Comparison of ENCODE assay signal across 1 cellular context in the genomic region with DNA sequence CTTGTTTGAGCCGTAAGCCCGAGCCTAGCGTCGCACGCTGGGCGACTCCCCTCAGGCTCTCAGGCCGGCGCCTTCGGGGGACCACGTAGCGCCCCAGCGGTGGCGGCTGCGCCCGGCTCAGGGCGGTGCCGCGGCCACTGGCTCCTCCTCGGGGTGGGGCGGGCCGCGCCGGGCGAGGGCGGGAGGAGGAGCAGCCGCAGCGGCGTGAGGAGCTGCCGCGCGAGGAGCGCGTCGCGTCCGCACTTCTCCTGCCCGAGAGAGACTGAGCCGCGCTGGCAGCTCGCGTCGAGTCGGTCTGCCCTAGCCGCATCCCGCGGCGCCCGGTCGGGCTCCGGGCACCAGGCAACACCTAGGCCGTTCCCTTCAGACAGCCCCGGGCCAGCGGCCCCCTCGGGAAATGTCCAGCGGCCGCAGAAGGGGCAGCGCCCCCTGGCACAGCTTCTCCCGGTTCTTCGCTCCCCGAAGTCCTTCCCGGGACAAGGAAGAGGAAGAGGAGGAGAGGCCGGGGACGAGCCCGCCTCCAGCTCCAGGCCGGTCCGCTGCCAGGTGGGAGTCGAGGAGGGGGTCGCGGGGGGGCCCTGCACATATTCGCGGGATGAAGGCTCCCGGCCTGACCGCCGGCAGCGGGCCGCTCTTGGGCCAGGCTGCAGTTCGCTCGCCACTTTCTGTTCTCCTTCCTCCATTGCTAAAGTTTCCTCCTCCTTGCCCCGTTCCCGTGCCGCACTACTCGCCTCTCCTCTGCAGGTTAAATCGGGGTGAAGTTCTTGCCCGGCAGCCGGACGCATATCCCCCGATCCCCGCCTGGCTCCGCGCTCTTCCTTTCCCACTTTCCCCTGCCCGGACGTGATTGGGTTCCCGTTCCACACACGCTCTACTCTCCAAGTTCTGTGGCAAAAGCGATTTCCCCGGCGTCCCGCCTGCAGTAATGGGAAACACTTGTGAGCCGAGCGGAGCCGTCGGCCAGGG.
TF ChIP-seq lines count a peak whose summit lies in the region.

A gene (plus strand): TSS at position 202 of the 966 bp plus-strand sequence. CDS start 196 bp downstream, at position 398.

TF ChIP-seq in HepG2, 621 proteins besides CTCF, POLR2A, EP300 and RAD21 (continued from another document and continues in another):
- TF ChIP-seq XRCC5 (optimal IDR thresholded peaks at IDR 0.05; ENCODE audit: low read length) (peak; percentile 56), RARA (CRISPR knock-in tag; IDR thresholded peaks at IDR 0.05) (no peak), SNRNP70 (IDR thresholded peaks at IDR 0.05; ENCODE audit: low read depth, low read length) (no peak), GFI1 (CRISPR knock-in tag; IDR thresholded peaks at IDR 0.05; ENCODE audit: borderline replicate concordance) (peak; percentile 71; the same call in 1 of the 2 replicates), CHCHD3 (CRISPR knock-in tag; IDR thresholded peaks at IDR 0.05) (peak; percentile 74; the same call in 1 of the 2 replicates), ZNF343 (CRISPR knock-in tag; IDR thresholded peaks at IDR 0.05) (0 out of 2 replicates have a peak, but pooled peaks have one; percentile 75), MYC (CRISPR knock-in tag; IDR thresholded peaks at IDR 0.05; ENCODE audit: borderline replicate concordance) (no peak; the same call in 1 of the 2 replicates), MTA1 (CRISPR knock-in tag; IDR thresholded peaks at IDR 0.05; ENCODE audit: borderline replicate concordance) (0 out of 2 replicates have a peak, but pooled peaks have one; percentile 35), ZNF431 (CRISPR knock-in tag; IDR thresholded peaks at IDR 0.05; ENCODE audit: borderline replicate concordance, low read depth) (peak; percentile 31; the same call in 1 of the 2 replicates), ZNF790 (CRISPR knock-in tag; IDR thresholded peaks at IDR 0.05; ENCODE audit: borderline replicate concordance) (peak; percentile 63; the same call in 1 of the 2 replicates), KDM3A (CRISPR knock-in tag; IDR thresholded peaks at IDR 0.05; ENCODE audit: low read depth) (peak; percentile 21; the same call in 1 of the 2 replicates), PAX8 (CRISPR knock-in tag; IDR thresholded peaks at IDR 0.05; ENCODE audit: borderline replicate concordance) (no peak; the same call in 1 of the 2 replicates), ZNF552 (CRISPR knock-in tag; IDR thresholded peaks at IDR 0.05; ENCODE audit: borderline replicate concordance) (0 out of 2 replicates have a peak, but pooled peaks have one; percentile 54), KLF15 (CRISPR knock-in tag; IDR thresholded peaks at IDR 0.05; ENCODE audit: borderline replicate concordance) (no peak)
- TF ChIP-seq, protein P1, sequence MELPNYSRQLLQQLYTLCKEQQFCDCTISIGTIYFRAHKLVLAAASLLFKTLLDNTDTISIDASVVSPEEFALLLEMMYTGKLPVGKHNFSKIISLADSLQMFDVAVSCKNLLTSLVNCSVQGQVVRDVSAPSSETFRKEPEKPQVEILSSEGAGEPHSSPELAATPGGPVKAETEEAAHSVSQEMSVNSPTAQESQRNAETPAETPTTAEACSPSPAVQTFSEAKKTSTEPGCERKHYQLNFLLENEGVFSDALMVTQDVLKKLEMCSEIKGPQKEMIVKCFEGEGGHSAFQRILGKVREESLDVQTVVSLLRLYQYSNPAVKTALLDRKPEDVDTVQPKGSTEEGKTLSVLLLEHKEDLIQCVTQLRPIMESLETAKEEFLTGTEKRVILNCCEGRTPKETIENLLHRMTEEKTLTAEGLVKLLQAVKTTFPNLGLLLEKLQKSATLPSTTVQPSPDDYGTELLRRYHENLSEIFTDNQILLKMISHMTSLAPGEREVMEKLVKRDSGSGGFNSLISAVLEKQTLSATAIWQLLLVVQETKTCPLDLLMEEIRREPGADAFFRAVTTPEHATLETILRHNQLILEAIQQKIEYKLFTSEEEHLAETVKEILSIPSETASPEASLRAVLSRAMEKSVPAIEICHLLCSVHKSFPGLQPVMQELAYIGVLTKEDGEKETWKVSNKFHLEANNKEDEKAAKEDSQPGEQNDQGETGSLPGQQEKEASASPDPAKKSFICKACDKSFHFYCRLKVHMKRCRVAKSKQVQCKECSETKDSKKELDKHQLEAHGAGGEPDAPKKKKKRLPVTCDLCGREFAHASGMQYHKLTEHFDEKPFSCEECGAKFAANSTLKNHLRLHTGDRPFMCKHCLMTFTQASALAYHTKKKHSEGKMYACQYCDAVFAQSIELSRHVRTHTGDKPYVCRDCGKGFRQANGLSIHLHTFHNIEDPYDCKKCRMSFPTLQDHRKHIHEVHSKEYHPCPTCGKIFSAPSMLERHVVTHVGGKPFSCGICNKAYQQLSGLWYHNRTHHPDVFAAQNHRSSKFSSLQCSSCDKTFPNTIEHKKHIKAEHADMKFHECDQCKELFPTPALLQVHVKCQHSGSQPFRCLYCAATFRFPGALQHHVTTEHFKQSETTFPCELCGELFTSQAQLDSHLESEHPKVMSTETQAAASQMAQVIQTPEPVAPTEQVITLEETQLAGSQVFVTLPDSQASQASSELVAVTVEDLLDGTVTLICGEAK (IDR thresholded peaks at IDR 0.05), result no peak
- TF ChIP-seq, protein P1 (CRISPR knock-in tag; IDR thresholded peaks at IDR 0.05), result peak; percentile 49; the same call in 1 of the 2 replicates
- TF ChIP-seq, protein P2, sequence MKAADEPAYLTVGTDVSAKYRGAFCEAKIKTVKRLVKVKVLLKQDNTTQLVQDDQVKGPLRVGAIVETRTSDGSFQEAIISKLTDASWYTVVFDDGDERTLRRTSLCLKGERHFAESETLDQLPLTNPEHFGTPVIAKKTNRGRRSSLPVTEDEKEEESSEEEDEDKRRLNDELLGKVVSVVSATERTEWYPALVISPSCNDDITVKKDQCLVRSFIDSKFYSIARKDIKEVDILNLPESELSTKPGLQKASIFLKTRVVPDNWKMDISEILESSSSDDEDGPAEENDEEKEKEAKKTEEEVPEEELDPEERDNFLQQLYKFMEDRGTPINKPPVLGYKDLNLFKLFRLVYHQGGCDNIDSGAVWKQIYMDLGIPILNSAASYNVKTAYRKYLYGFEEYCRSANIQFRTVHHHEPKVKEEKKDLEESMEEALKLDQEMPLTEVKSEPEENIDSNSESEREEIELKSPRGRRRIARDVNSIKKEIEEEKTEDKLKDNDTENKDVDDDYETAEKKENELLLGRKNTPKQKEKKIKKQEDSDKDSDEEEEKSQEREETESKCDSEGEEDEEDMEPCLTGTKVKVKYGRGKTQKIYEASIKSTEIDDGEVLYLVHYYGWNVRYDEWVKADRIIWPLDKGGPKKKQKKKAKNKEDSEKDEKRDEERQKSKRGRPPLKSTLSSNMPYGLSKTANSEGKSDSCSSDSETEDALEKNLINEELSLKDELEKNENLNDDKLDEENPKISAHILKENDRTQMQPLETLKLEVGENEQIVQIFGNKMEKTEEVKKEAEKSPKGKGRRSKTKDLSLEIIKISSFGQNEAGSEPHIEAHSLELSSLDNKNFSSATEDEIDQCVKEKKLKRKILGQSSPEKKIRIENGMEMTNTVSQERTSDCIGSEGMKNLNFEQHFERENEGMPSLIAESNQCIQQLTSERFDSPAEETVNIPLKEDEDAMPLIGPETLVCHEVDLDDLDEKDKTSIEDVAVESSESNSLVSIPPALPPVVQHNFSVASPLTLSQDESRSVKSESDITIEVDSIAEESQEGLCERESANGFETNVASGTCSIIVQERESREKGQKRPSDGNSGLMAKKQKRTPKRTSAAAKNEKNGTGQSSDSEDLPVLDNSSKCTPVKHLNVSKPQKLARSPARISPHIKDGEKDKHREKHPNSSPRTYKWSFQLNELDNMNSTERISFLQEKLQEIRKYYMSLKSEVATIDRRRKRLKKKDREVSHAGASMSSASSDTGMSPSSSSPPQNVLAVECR (CRISPR knock-in tag; IDR thresholded peaks at IDR 0.05; ENCODE audit: borderline replicate concordance), result peak; percentile 64; the same call in 1 of the 2 replicates
- TF ChIP-seq, protein P3, sequence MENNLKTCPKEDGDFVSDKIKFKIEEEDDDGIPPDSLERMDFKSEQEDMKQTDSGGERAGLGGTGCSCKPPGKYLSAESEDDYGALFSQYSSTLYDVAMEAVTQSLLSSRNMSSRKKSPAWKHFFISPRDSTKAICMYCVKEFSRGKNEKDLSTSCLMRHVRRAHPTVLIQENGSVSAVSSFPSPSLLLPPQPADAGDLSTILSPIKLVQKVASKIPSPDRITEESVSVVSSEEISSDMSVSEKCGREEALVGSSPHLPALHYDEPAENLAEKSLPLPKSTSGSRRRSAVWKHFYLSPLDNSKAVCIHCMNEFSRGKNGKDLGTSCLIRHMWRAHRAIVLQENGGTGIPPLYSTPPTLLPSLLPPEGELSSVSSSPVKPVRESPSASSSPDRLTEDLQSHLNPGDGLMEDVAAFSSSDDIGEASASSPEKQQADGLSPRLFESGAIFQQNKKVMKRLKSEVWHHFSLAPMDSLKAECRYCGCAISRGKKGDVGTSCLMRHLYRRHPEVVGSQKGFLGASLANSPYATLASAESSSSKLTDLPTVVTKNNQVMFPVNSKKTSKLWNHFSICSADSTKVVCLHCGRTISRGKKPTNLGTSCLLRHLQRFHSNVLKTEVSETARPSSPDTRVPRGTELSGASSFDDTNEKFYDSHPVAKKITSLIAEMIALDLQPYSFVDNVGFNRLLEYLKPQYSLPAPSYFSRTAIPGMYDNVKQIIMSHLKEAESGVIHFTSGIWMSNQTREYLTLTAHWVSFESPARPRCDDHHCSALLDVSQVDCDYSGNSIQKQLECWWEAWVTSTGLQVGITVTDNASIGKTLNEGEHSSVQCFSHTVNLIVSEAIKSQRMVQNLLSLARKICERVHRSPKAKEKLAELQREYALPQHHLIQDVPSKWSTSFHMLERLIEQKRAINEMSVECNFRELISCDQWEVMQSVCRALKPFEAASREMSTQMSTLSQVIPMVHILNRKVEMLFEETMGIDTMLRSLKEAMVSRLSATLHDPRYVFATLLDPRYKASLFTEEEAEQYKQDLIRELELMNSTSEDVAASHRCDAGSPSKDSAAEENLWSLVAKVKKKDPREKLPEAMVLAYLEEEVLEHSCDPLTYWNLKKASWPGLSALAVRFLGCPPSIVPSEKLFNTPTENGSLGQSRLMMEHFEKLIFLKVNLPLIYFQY (CRISPR knock-in tag; IDR thresholded peaks at IDR 0.05; ENCODE audit: borderline replicate concordance), result 0 out of 2 replicates have a peak, but pooled peaks have one; percentile 1
- TF ChIP-seq, protein P4, sequence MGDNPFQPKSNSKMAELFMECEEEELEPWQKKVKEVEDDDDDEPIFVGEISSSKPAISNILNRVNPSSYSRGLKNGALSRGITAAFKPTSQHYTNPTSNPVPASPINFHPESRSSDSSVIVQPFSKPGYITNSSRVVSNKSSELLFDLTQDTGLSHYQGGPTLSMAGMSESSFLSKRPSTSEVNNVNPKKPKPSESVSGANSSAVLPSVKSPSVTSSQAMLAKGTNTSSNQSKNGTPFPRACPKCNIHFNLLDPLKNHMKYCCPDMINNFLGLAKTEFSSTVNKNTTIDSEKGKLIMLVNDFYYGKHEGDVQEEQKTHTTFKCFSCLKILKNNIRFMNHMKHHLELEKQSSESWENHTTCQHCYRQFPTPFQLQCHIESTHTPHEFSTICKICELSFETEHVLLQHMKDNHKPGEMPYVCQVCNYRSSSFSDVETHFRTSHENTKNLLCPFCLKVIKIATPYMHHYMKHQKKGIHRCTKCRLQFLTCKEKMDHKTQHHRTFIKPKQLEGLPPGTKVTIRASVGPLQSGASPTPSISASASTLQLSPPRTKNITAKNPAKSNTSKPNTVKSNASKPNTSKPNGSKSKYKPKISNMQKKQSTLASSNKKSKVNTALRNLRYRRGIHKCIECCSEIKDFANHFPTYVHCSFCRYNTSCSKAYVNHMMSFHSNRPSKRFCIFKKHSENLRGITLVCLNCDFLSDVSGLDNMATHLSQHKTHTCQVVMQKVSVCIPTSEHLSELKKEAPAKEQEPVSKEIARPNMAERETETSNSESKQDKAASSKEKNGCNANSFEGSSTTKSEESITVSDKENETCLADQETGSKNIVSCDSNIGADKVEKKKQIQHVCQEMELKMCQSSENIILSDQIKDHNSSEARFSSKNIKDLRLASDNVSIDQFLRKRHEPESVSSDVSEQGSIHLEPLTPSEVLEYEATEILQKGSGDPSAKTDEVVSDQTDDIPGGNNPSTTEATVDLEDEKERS (CRISPR knock-in tag; IDR thresholded peaks at IDR 0.05), result 0 out of 2 replicates have a peak, but pooled peaks have one; percentile 26
- TF ChIP-seq, protein P5, sequence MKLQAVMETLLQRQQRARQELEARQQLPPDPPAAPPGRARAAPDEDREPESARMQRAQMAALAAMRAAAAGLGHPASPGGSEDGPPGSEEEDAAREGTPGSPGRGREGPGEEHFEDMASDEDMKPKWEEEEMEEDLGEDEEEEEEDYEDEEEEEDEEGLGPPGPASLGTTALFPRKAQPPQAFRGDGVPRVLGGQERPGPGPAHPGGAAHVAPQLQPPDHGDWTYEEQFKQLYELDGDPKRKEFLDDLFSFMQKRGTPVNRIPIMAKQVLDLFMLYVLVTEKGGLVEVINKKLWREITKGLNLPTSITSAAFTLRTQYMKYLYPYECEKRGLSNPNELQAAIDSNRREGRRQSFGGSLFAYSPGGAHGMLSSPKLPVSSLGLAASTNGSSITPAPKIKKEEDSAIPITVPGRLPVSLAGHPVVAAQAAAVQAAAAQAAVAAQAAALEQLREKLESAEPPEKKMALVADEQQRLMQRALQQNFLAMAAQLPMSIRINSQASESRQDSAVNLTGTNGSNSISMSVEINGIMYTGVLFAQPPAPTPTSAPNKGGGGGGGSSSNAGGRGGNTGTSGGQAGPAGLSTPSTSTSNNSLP (IDR thresholded peaks at IDR 0.05; ENCODE audit: low read depth, low read length), result no peak
- TF ChIP-seq, protein P6, sequence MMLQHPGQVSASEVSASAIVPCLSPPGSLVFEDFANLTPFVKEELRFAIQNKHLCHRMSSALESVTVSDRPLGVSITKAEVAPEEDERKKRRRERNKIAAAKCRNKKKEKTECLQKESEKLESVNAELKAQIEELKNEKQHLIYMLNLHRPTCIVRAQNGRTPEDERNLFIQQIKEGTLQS (CRISPR knock-in tag; IDR thresholded peaks at IDR 0.05), result peak; percentile 60; the same call in 1 of the 2 replicates
